ENCODE assay signal across 1 cellular context in the genomic region with DNA sequence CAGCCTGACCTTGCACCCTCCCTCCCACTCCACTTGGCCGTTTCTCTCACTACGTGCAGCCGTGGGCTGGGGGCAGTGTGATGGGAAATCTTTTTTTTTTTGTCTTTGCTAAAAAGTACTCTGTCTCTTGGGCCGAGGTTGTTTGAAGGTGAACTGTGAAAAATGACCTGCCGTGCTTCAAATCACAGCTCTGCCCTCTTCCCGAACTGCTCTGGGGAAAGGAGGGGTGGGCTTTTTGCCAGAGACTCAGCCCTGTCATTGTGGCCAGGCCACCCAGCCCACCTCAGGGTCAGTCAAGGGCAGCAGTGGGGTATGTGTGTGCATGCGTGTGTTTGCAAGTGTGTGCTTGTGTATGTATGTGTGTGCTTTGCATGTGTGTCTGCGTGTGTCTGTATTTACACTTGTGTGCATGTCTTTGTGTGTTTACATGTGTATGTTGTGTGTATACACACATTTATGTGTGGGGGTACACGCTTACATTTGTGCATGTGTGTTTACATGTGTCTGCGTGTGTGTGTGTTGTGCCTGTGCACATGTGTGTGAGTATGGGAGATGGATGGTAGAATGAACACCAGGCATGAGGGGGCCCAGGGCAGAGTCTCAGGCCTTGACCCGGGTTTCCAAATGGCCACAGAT.
TF ChIP-seq lines count a peak whose summit lies in the region.

No MANE protein-coding gene starts in this region.

TF ChIP-seq in GM23338, 12 proteins besides CTCF, POLR2A, EP300 and RAD21:
- TF ChIP-seq, protein P1, sequence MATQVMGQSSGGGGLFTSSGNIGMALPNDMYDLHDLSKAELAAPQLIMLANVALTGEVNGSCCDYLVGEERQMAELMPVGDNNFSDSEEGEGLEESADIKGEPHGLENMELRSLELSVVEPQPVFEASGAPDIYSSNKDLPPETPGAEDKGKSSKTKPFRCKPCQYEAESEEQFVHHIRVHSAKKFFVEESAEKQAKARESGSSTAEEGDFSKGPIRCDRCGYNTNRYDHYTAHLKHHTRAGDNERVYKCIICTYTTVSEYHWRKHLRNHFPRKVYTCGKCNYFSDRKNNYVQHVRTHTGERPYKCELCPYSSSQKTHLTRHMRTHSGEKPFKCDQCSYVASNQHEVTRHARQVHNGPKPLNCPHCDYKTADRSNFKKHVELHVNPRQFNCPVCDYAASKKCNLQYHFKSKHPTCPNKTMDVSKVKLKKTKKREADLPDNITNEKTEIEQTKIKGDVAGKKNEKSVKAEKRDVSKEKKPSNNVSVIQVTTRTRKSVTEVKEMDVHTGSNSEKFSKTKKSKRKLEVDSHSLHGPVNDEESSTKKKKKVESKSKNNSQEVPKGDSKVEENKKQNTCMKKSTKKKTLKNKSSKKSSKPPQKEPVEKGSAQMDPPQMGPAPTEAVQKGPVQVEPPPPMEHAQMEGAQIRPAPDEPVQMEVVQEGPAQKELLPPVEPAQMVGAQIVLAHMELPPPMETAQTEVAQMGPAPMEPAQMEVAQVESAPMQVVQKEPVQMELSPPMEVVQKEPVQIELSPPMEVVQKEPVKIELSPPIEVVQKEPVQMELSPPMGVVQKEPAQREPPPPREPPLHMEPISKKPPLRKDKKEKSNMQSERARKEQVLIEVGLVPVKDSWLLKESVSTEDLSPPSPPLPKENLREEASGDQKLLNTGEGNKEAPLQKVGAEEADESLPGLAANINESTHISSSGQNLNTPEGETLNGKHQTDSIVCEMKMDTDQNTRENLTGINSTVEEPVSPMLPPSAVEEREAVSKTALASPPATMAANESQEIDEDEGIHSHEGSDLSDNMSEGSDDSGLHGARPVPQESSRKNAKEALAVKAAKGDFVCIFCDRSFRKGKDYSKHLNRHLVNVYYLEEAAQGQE (IDR thresholded peaks at IDR 0.05; ENCODE audit: unreplicated experiment), result no peak
- no peak for TF ChIP-seq JUNB (IDR thresholded peaks at IDR 0.05; ENCODE audit: unreplicated experiment)
- TF ChIP-seq POLR2AphosphoS5 (IDR thresholded peaks at IDR 0.05; ENCODE audit: low read depth), result no peak
- no peak for TF ChIP-seq ZNF331 (CRISPR knock-in tag; IDR thresholded peaks at IDR 0.05; ENCODE audit: low read depth)
- TF ChIP-seq, protein P2, sequence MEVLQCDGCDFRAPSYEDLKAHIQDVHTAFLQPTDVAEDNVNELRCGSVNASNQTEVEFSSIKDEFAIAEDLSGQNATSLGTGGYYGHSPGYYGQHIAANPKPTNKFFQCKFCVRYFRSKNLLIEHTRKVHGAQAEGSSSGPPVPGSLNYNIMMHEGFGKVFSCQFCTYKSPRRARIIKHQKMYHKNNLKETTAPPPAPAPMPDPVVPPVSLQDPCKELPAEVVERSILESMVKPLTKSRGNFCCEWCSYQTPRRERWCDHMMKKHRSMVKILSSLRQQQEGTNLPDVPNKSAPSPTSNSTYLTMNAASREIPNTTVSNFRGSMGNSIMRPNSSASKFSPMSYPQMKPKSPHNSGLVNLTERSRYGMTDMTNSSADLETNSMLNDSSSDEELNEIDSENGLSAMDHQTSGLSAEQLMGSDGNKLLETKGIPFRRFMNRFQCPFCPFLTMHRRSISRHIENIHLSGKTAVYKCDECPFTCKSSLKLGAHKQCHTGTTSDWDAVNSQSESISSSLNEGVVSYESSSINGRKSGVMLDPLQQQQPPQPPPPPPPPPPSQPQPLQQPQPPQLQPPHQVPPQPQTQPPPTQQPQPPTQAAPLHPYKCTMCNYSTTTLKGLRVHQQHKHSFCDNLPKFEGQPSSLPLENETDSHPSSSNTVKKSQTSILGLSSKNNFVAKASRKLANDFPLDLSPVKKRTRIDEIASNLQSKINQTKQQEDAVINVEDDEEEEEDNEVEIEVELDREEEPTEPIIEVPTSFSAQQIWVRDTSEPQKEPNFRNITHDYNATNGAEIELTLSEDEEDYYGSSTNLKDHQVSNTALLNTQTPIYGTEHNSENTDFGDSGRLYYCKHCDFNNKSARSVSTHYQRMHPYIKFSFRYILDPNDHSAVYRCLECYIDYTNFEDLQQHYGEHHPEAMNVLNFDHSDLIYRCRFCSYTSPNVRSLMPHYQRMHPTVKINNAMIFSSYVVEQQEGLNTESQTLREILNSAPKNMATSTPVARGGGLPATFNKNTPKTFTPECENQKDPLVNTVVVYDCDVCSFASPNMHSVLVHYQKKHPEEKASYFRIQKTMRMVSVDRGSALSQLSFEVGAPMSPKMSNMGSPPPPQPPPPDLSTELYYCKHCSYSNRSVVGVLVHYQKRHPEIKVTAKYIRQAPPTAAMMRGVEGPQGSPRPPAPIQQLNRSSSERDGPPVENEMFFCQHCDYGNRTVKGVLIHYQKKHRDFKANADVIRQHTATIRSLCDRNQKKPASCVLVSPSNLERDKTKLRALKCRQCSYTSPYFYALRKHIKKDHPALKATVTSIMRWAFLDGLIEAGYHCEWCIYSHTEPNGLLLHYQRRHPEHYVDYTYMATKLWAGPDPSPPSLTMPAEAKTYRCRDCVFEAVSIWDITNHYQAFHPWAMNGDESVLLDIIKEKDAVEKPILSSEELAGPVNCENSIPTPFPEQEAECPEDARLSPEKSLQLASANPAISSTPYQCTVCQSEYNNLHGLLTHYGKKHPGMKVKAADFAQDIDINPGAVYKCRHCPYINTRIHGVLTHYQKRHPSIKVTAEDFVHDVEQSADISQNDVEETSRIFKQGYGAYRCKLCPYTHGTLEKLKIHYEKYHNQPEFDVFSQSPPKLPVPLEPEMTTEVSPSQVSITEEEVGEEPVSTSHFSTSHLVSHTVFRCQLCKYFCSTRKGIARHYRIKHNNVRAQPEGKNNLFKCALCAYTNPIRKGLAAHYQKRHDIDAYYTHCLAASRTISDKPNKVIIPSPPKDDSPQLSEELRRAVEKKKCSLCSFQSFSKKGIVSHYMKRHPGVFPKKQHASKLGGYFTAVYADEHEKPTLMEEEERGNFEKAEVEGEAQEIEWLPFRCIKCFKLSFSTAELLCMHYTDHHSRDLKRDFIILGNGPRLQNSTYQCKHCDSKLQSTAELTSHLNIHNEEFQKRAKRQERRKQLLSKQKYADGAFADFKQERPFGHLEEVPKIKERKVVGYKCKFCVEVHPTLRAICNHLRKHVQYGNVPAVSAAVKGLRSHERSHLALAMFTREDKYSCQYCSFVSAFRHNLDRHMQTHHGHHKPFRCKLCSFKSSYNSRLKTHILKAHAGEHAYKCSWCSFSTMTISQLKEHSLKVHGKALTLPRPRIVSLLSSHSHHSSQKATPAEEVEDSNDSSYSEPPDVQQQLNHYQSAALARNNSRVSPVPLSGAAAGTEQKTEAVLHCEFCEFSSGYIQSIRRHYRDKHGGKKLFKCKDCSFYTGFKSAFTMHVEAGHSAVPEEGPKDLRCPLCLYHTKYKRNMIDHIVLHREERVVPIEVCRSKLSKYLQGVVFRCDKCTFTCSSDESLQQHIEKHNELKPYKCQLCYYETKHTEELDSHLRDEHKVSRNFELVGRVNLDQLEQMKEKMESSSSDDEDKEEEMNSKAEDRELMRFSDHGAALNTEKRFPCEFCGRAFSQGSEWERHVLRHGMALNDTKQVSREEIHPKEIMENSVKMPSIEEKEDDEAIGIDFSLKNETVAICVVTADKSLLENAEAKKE (CRISPR knock-in tag; IDR thresholded peaks at IDR 0.05), result no peak
